ENCODE assay signal across 1 cellular context in genomic region chr3:29759021-29759359, GRCh38.
TF ChIP-seq lines count a peak whose summit lies in the region.

No MANE protein-coding gene starts in this region.

TF ChIP-seq in GM23338, 12 proteins besides CTCF, POLR2A, EP300 and RAD21 (continued from another document):
- TF ChIP-seq ZNF462 (CRISPR knock-in tag; IDR thresholded peaks at IDR 0.05) = no peak
- no peak for TF ChIP-seq ZNF114 (CRISPR knock-in tag; IDR thresholded peaks at IDR 0.05)
- no peak for TF ChIP-seq EZH2phosphoT487 (IDR thresholded peaks at IDR 0.05; ENCODE audit: unreplicated experiment)
- no peak for TF ChIP-seq ETS1 (IDR thresholded peaks at IDR 0.05)
